In genomic region chr13:31945202-31945978, GRCh38 we compare ENCODE assay signal across 10 cellular contexts.
A peak's percentile ranks its signal among the peaks of the same experiment; 100 is the strongest.
DNase-seq lines count a peak whose midpoint lies in the region; ATAC-seq, FAIRE-seq and TF ChIP-seq lines count a peak whose summit lies in the region.
"Had no signal": no experiment of that assay in that cellular context is flagged by ENCODE, and none has a peak within 500 bp of the region (broad histone marks: within the 10 kb centered on the region; RNA-seq: fewer than 3 reads in every experiment).

No MANE protein-coding gene starts in this region.

- ATAC-seq in natural killer cell, result no peak
- ATAC-seq in GM21576 (IDR thresholded peaks at IDR 0.05; ENCODE audit: unreplicated experiment), result no peak
- ATAC-seq in GM18511 (IDR thresholded peaks at IDR 0.05; ENCODE audit: unreplicated experiment), result no peak

- peaks cover 1% of the 10 kb centered on the region for H3K27me3 Mint-ChIP-seq in astrocyte (ENCODE audit: low read depth, unreplicated experiment)
- H3K27me3 Mint-ChIP-seq in natural killer cell (ENCODE audit: low read depth in 2 of 2), result no peaks in the 10 kb centered on the region

- H3K9me3 Mint-ChIP-seq in astrocyte (ENCODE audit: unreplicated experiment) (no peaks in the 10 kb centered on the region), natural killer cell (no peaks in the 10 kb centered on the region)

- H3K4me2 ChIP-seq in astrocyte (ENCODE audit: low read length), result peak overlapping the region; percentile 25

- H3K36me3 Mint-ChIP-seq in astrocyte (ENCODE audit: low read depth, unreplicated experiment) (no peaks in the 10 kb centered on the region), natural killer cell (peaks cover 15% of the 10 kb centered on the region)

- no peak overlapping the region for H3K4me3 Mint-ChIP-seq in astrocyte (ENCODE audit: unreplicated experiment)
- no peak overlapping the region for H3K4me3 Mint-ChIP-seq in natural killer cell

- no peak overlapping the region for H3K4me3 ChIP-seq in astrocyte (ENCODE audit: insufficient read depth, low read depth, low read length)
- H3K4me3 ChIP-seq in kidney epithelial cell (ENCODE audit: low read depth, low read length), result peak overlapping the region; percentile 24
- no peak overlapping the region for H3K4me3 ChIP-seq in urinary bladder (ENCODE audit: low read depth, low read length)
- H3K4me3 ChIP-seq: thoracic aorta had no signal

- H3K27ac Mint-ChIP-seq in astrocyte (ENCODE audit: unreplicated experiment) (peak overlapping the region; percentile 66), natural killer cell (no peak overlapping the region)

- no peaks in the 10 kb centered on the region for H3K27me3 ChIP-seq in astrocyte (ENCODE audit: insufficient read depth, low read length)
- H3K27me3 ChIP-seq in kidney epithelial cell (ENCODE audit: control insufficient read depth, insufficient read depth, low read length), result no peaks in the 10 kb centered on the region

- H3K4me1 ChIP-seq in astrocyte (ENCODE audit: insufficient read depth, low read length) (peaks cover 8% of the 10 kb centered on the region), urinary bladder (ENCODE audit: insufficient read depth) (peaks cover 3% of the 10 kb centered on the region)

- H3K9me3 ChIP-seq in astrocyte (ENCODE audit: insufficient read depth, low read depth, low read length), result no peaks in the 10 kb centered on the region
- H3K9me3 ChIP-seq: thoracic aorta had no signal

- no peaks in the 10 kb centered on the region for H3K79me2 ChIP-seq in astrocyte (ENCODE audit: insufficient read depth, low read length)

- H2AFZ ChIP-seq in astrocyte (ENCODE audit: low read depth, low read length), result no peak overlapping the region

- no peak for TF ChIP-seq CTCF in astrocyte (IDR thresholded peaks at IDR 0.05; ENCODE audit: insufficient read depth, low read depth, low read length)
- TF ChIP-seq CTCF in kidney epithelial cell (IDR thresholded peaks at IDR 0.05; ENCODE audit: insufficient read depth, low read length, poor library complexity, severe bottlenecking), result no peak
- no peak for TF ChIP-seq CTCF in natural killer cell (IDR thresholded peaks at IDR 0.05)

- H4K20me1 ChIP-seq in astrocyte (ENCODE audit: insufficient read depth, low read length), result no peaks in the 10 kb centered on the region

- no peak overlapping the region for H3K9ac ChIP-seq in astrocyte (ENCODE audit: low read length)

- intact Hi-C loops in natural killer cell (cut with micrococcal nuclease), result no loop called here

- H3K27ac ChIP-seq in astrocyte (ENCODE audit: low read depth, low read length), result no peak overlapping the region
- peak overlapping the region; percentile 41 for H3K27ac ChIP-seq in urinary bladder (ENCODE audit: low read depth)
- H3K27ac ChIP-seq: thoracic aorta had no signal

- DNase-seq in EL (peak; percentile 86), NCI-H2081 treated with DMSO at 0.1 percent for 48 hours (lab: John Stamatoyannopoulos, UW) (peak; percentile 19), astrocyte (ENCODE audit: low read depth) (peak; percentile 65), kidney epithelial cell (ENCODE audit: low read depth) (peak; percentile 89), natural killer cell (no peak)

- H3K36me3 ChIP-seq in astrocyte (ENCODE audit: insufficient read depth, low read length) (no peaks in the 10 kb centered on the region), kidney epithelial cell (ENCODE audit: control insufficient read depth, insufficient read depth, low read length) (no peaks in the 10 kb centered on the region), urinary bladder (ENCODE audit: insufficient read depth) (no peaks in the 10 kb centered on the region)

- WGBS in urinary bladder, result 57% methylated on average over 14 of the region's 14 CpGs

- no peak for FAIRE-seq in astrocyte (lab: Jason Lieb, UNC)
- FAIRE-seq: frontal cortex had no signal

- H3K4me1 Mint-ChIP-seq in astrocyte (ENCODE audit: low read depth, unreplicated experiment) (peaks cover 30% of the 10 kb centered on the region), natural killer cell (peaks cover 6 to 8% of the 10 kb centered on the region in 2 donors)
